ENCODE assay signal across 8 cellular contexts in genomic region chr2:20642026-20642971, GRCh38. TPM values are rescaled to one million over a fixed set of nuclear protein-coding genes. Genes with fewer than 3 reads are reported as not detected.
A peak's percentile ranks its signal among the peaks of the same experiment; 100 is the strongest.
DNase-seq lines count a peak whose midpoint lies in the region; ATAC-seq and TF ChIP-seq lines count a peak whose summit lies in the region.

No MANE protein-coding gene starts in this region.

- H3K36me3 ChIP-seq in Peyer's patch (peaks cover 0 to 50% (median 0%) of the 10 kb centered on the region in 3 donors), tibial nerve (peaks cover 0 to 91% (median 0%) of the 10 kb centered on the region in 3 donors)

- H3K9me3 Mint-ChIP-seq in activated T-helper 2 cell treated with anti-CD3 and anti-CD28 coated beads, Interferon-gamma antibody, Interleukin-2, Interleukin-4, amounts not matched to agents 10 μg/mL and 5 μg/mL and 100 μg/mL, durations not matched to agents 14 hours and 24 hours and 36 hours = no peaks in the 10 kb centered on the region
- no peaks in the 10 kb centered on the region for H3K9me3 Mint-ChIP-seq in osteocyte (ENCODE audit: unreplicated experiment)

- ATAC-seq in GM21381 (IDR thresholded peaks at IDR 0.05; ENCODE audit: unreplicated experiment) = peak; percentile 96

- TF ChIP-seq POLR2A in Peyer's patch (IDR thresholded peaks at IDR 0.05) (no peak), tibial nerve (IDR thresholded peaks at IDR 0.05) (no peak)

- 39 to 43% methylated on average over 19 to 23 of the region's 26 CpGs for WGBS in tibial nerve, 2 donors

- no peak overlapping the region for H3K4me3 Mint-ChIP-seq in activated T-helper 2 cell treated with anti-CD3 and anti-CD28 coated beads, Interferon-gamma antibody, Interleukin-2, Interleukin-4, amounts not matched to agents 10 μg/mL and 5 μg/mL and 100 μg/mL, durations not matched to agents 14 hours and 24 hours and 36 hours (ENCODE audit: low read depth)
- no peak overlapping the region for H3K4me3 Mint-ChIP-seq in osteocyte (ENCODE audit: unreplicated experiment)

- DNase-seq in DMS53 (lab: John Stamatoyannopoulos, UW) (peak; percentile 76), HPDE6-E6E7 (ENCODE audit: extremely low spot score) (peak; percentile 89), Peyer's patch (peak; percentile 72 to 88 (median 83)), foreskin fibroblast (peak; percentile 53 to 86), osteocyte (ENCODE audit: extremely low spot score, unreplicated experiment) (no peak), tibial nerve (ENCODE audit: low spot score in 2 of 2) (peak; percentile 62 to 71)
- DNase-seq in activated T-helper 2 cell treated with anti-CD3 and anti-CD28 coated beads, Interferon-gamma antibody, Interleukin-2, Interleukin-4, amounts not matched to agents 10 μg/mL and 5 μg/mL and 100 μg/mL, durations not matched to agents 14 hours and 24 hours and 36 hours (ENCODE audit: low spot score) = peak; percentile 52

- peaks cover 0 to 3% (median 0%) of the 10 kb centered on the region in 4 donors for H3K4me1 ChIP-seq in Peyer's patch
- peaks cover 0 to 35% (median 8%) of the 10 kb centered on the region in 4 donors for H3K4me1 ChIP-seq in tibial nerve

- H3K4me3 ChIP-seq in Peyer's patch (no peak overlapping the region), foreskin fibroblast (ENCODE audit: low read depth in 1 of 2, low read length in 2 of 2) (no peak overlapping the region), tibial nerve (no peak overlapping the region)

- H3K4me1 Mint-ChIP-seq in activated T-helper 2 cell treated with anti-CD3 and anti-CD28 coated beads, Interferon-gamma antibody, Interleukin-2, Interleukin-4, amounts not matched to agents 10 μg/mL and 5 μg/mL and 100 μg/mL, durations not matched to agents 14 hours and 24 hours and 36 hours (ENCODE audit: low read depth) = no peaks in the 10 kb centered on the region
- peaks cover 12% of the 10 kb centered on the region for H3K4me1 Mint-ChIP-seq in osteocyte (ENCODE audit: unreplicated experiment)

- no peaks in the 10 kb centered on the region for H3K9me3 ChIP-seq in Peyer's patch
- no peaks in the 10 kb centered on the region for H3K9me3 ChIP-seq in tibial nerve

- H3K27ac ChIP-seq in Peyer's patch (peak overlapping the region in 1 of 4 donors; percentile 80), tibial nerve (peak overlapping the region in 3 of 4 donors; percentile 17 to 64 (median 61))

- intact Hi-C loops in activated T-helper 2 cell treated with anti-CD3 and anti-CD28 coated beads, Interferon-gamma antibody, Interleukin-2, Interleukin-4, amounts not matched to agents 10 μg/mL and 5 μg/mL and 100 μg/mL, durations not matched to agents 14 hours and 24 hours and 36 hours (cut with micrococcal nuclease) = loop anchor here (1.0 to 5.0 kb wide), 3 partner anchors 65 to 505 kb away; no protein-coding TSS in a partner anchor

- H3K36me3 Mint-ChIP-seq in activated T-helper 2 cell treated with anti-CD3 and anti-CD28 coated beads, Interferon-gamma antibody, Interleukin-2, Interleukin-4, amounts not matched to agents 10 μg/mL and 5 μg/mL and 100 μg/mL, durations not matched to agents 14 hours and 24 hours and 36 hours (ENCODE audit: low read depth) = no peaks in the 10 kb centered on the region
- peaks cover 39% of the 10 kb centered on the region for H3K36me3 Mint-ChIP-seq in osteocyte (ENCODE audit: unreplicated experiment)

- no peaks in the 10 kb centered on the region for H3K27me3 Mint-ChIP-seq in activated T-helper 2 cell treated with anti-CD3 and anti-CD28 coated beads, Interferon-gamma antibody, Interleukin-2, Interleukin-4, amounts not matched to agents 10 μg/mL and 5 μg/mL and 100 μg/mL, durations not matched to agents 14 hours and 24 hours and 36 hours (ENCODE audit: low read depth)
- no peaks in the 10 kb centered on the region for H3K27me3 Mint-ChIP-seq in osteocyte (ENCODE audit: unreplicated experiment)

- TF ChIP-seq CTCF in Peyer's patch (IDR thresholded peaks at IDR 0.05) (peak; percentile 79 to 95 (median 92)), foreskin fibroblast (IDR thresholded peaks at IDR 0.05; ENCODE audit: low read depth, low read length) (peak; percentile 98), osteocyte (IDR thresholded peaks at IDR 0.05) (peak; percentile 92), tibial nerve (IDR thresholded peaks at IDR 0.05) (peak; percentile 92 to 98 (median 96))

- no peaks in the 10 kb centered on the region for H3K27me3 ChIP-seq in Peyer's patch
- no peaks in the 10 kb centered on the region for H3K27me3 ChIP-seq in tibial nerve

- peak in 1 of 2 donors; percentile 24 for TF ChIP-seq EP300 in tibial nerve (IDR thresholded peaks at IDR 0.05)

- H3K27ac Mint-ChIP-seq in activated T-helper 2 cell treated with anti-CD3 and anti-CD28 coated beads, Interferon-gamma antibody, Interleukin-2, Interleukin-4, amounts not matched to agents 10 μg/mL and 5 μg/mL and 100 μg/mL, durations not matched to agents 14 hours and 24 hours and 36 hours = peak overlapping the region; percentile 5
- H3K27ac Mint-ChIP-seq in osteocyte (ENCODE audit: unreplicated experiment) = no peak overlapping the region

RNA-seq across cellular contexts. Expression of gene HS1BP3, which starts 8.6 kb away (rescaled TPM):
- total RNA-seq in Peyer's patch (10 to 100 TPM; 33.1 to 63.0 (median 41.0) TPM), osteocyte (40.5 and 42.8 TPM in 2 replicates), tibial nerve (10 to 100 TPM; 24.5 to 45.9 (median 33.8) TPM)
- total RNA-seq in activated T-helper 2 cell treated with anti-CD3 and anti-CD28 coated beads, Interferon-gamma antibody, Interleukin-2, Interleukin-4, amounts not matched to agents 10 μg/mL and 5 μg/mL and 100 μg/mL, durations not matched to agents 14 hours and 24 hours and 36 hours = 11.5 and 11.9 TPM in 2 replicates

RNA-seq across cellular contexts. Expression of gene GDF7, which starts 24.6 kb away (rescaled TPM):
- 1 to 10 TPM in 1 of 4 donors, under 1 TPM in 3; 0.09 to 1.7 (median 0.38) TPM for total RNA-seq in Peyer's patch
- 0.05 and 0.11 TPM in 2 replicates for total RNA-seq in activated T-helper 2 cell treated with anti-CD3 and anti-CD28 coated beads, Interferon-gamma antibody, Interleukin-2, Interleukin-4, amounts not matched to agents 10 μg/mL and 5 μg/mL and 100 μg/mL, durations not matched to agents 14 hours and 24 hours and 36 hours
- 9.0 and 10.1 TPM in 2 replicates for total RNA-seq in osteocyte
- 10 to 100 TPM in 3 of 4 donors, 1 to 10 TPM in 1; 6.3 to 20.0 (median 16.6) TPM for total RNA-seq in tibial nerve
